Comparison of ENCODE assay signal across 29 cellular contexts in genomic region chr18:49827996-49828395, GRCh38.
"Had no signal": no experiment of that assay in that cellular context is flagged by ENCODE, and none has a peak within 500 bp of the region (broad histone marks: within the 10 kb centered on the region; RNA-seq: fewer than 3 reads in every experiment).

No MANE protein-coding gene starts in this region.

- H3K36me3 ChIP-seq: suprapubic skin, thyroid gland, tibial artery, transverse colon, upper lobe of left lung, upper lobe of right lung, uterus, vagina had no signal

- H3K27ac Mint-ChIP-seq: stimulated activated effector memory CD8-positive, alpha-beta T cell treated with anti-CD3 and anti-CD28 coated beads, Interleukin-12 subunit alpha, Interleukin-12 subunit beta, amount 100 ng/mL, for 72 hours; stimulated activated memory B cell treated with anti-CD40 and anti-IgM and Interleukin-4, amounts not matched to agents 10 μg/mL and 1 μg/mL and 100 μg/mL, for 72 hours; stimulated activated naive CD8-positive, alpha-beta T cell treated with anti-CD3 and anti-CD28 coated beads, Interleukin-15, amount 100 ng/mL, for 72 hours; stimulated activated naive CD8-positive, alpha-beta T cell treated with anti-CD3 and anti-CD28 coated beads, Interleukin-15, Interleukin-2, amounts not matched to agents 100 ng/mL and 50 ng/mL, for 24 hours; type B pancreatic cell had no signal

- H3K9me3 ChIP-seq: testis, thoracic aorta, thyroid gland, transverse colon, upper lobe of left lung, upper lobe of right lung had no signal

- H3K4me3 Mint-ChIP-seq: stimulated activated effector memory CD8-positive, alpha-beta T cell treated with anti-CD3 and anti-CD28 coated beads, Interleukin-12 subunit alpha, Interleukin-12 subunit beta, amount 100 ng/mL, for 72 hours; stimulated activated memory B cell treated with anti-CD40 and anti-IgM and Interleukin-4, amounts not matched to agents 10 μg/mL and 1 μg/mL and 100 μg/mL, for 72 hours; stimulated activated naive B cell treated with anti-CD40 and anti-IgM and Interleukin-4, amounts not matched to agents 10 μg/mL and 1 μg/mL and 100 μg/mL, for 72 hours; stimulated activated naive CD8-positive, alpha-beta T cell treated with anti-CD3 and anti-CD28 coated beads, Interleukin-15, amount 100 ng/mL, for 72 hours; stimulated activated naive CD8-positive, alpha-beta T cell treated with anti-CD3 and anti-CD28 coated beads, Interleukin-15, Interleukin-2, amounts not matched to agents 100 ng/mL and 50 ng/mL, for 24 hours; type B pancreatic cell had no signal

- H3K27me3 ChIP-seq: stomach, suprapubic skin, testis, thyroid gland, tibial artery, tibial nerve, transverse colon, upper lobe of left lung, upper lobe of right lung, uterus, vagina had no signal

- ATAC-seq: stimulated activated effector memory CD8-positive, alpha-beta T cell treated with anti-CD3 and anti-CD28 coated beads, Interleukin-12 subunit alpha, Interleukin-12 subunit beta, amount 100 ng/mL, for 72 hours; stimulated activated memory B cell treated with anti-CD40 and anti-IgM and Interleukin-4, amounts not matched to agents 10 μg/mL and 1 μg/mL and 100 μg/mL, for 72 hours; stimulated activated naive B cell treated with anti-CD40 and anti-IgM and Interleukin-4, amounts not matched to agents 10 μg/mL and 1 μg/mL and 100 μg/mL, for 72 hours; stimulated activated naive CD8-positive, alpha-beta T cell treated with anti-CD3 and anti-CD28 coated beads, Interleukin-15, amount 100 ng/mL, for 72 hours; stimulated activated naive CD8-positive, alpha-beta T cell treated with anti-CD3 and anti-CD28 coated beads, Interleukin-15, Interleukin-2, amounts not matched to agents 100 U/mL and 50 U/mL, for 24 hours; upper lobe of right lung had no signal

- FAIRE-seq: urothelium cell line had no signal

- H3K4me1 ChIP-seq: stomach, suprapubic skin, testis, thyroid gland, tibial artery, tibial nerve, transverse colon, upper lobe of left lung, upper lobe of right lung, uterus, vagina had no signal

- H3K27ac ChIP-seq: stomach, suprapubic skin, testis, thoracic aorta, thyroid gland, tibial artery, tibial nerve, transverse colon, upper lobe of left lung, upper lobe of right lung, uterus, vagina had no signal

- H3K4me3 ChIP-seq: stomach, suprapubic skin, testis, thoracic aorta, thyroid gland, tibial artery, tibial nerve, transverse colon, upper lobe of left lung, upper lobe of right lung, uterus, vagina had no signal

- H3K4me1 Mint-ChIP-seq: stimulated activated memory B cell treated with anti-CD40 and anti-IgM and Interleukin-4, amounts not matched to agents 10 μg/mL and 1 μg/mL and 100 μg/mL, for 72 hours; stimulated activated naive B cell treated with anti-CD40 and anti-IgM and Interleukin-4, amounts not matched to agents 10 μg/mL and 1 μg/mL and 100 μg/mL, for 72 hours had no signal

- H3K36me3 Mint-ChIP-seq: stimulated activated effector memory CD8-positive, alpha-beta T cell treated with anti-CD3 and anti-CD28 coated beads, Interleukin-12 subunit alpha, Interleukin-12 subunit beta, amount 100 ng/mL, for 72 hours had no signal

- H3K27me3 Mint-ChIP-seq: stimulated activated memory B cell treated with anti-CD40 and anti-IgM and Interleukin-4, amounts not matched to agents 10 μg/mL and 1 μg/mL and 100 μg/mL, for 72 hours; stimulated activated naive CD8-positive, alpha-beta T cell treated with anti-CD3 and anti-CD28 coated beads, Interleukin-15, amount 100 ng/mL, for 72 hours; type B pancreatic cell had no signal

- DNase-seq: stimulated activated CD4-positive, alpha-beta T cell treated with anti-CD3 and anti-CD28 coated beads, Interleukin-2, amount 100 ng/mL, for 48 hours; stimulated activated CD4-positive, alpha-beta T cell treated with anti-CD3 and anti-CD28 coated beads, Interleukin-4, amount 100 ng/mL, for 1 hour; stimulated activated CD4-positive, alpha-beta T cell treated with anti-CD3 and anti-CD28 coated beads, Interleukin-4, amount 100 ng/mL, for 24 hours; stimulated activated CD4-positive, alpha-beta T cell treated with anti-CD3 and anti-CD28 coated beads, Interleukin-4, amount 100 ng/mL, for 4 hours; stimulated activated CD8-positive, alpha-beta memory T cell treated with anti-CD3 and anti-CD28 coated beads, Interleukin-4, amount 100 ng/mL, for 48 hours; stimulated activated naive B cell treated with anti-CD40 and anti-IgM and Interleukin-4, amounts not matched to agents 10 μg/mL and 1 μg/mL and 100 μg/mL, for 72 hours; stimulated activated naive CD4-positive, alpha-beta T cell; stimulated activated naive CD4-positive, alpha-beta T cell treated with Interleukin-2 at 50 U/mL for 16 hours; stimulated activated naive CD8-positive, alpha-beta T cell treated with anti-CD3 and anti-CD28 coated beads, Interleukin-15, amount 100 ng/mL, for 72 hours; stimulated activated naive CD8-positive, alpha-beta T cell treated with anti-CD3 and anti-CD28 coated beads, Interleukin-15, Interleukin-2, amounts not matched to agents 100 U/mL and 50 U/mL, for 24 hours; stomach; substantia nigra; testis; thyroid gland; tibial artery; transverse colon; trophoblast cell; upper lobe of left lung; upper lobe of right lung; uterus had no signal
